ENCODE assay signal across 11 cellular contexts in the genomic region with DNA sequence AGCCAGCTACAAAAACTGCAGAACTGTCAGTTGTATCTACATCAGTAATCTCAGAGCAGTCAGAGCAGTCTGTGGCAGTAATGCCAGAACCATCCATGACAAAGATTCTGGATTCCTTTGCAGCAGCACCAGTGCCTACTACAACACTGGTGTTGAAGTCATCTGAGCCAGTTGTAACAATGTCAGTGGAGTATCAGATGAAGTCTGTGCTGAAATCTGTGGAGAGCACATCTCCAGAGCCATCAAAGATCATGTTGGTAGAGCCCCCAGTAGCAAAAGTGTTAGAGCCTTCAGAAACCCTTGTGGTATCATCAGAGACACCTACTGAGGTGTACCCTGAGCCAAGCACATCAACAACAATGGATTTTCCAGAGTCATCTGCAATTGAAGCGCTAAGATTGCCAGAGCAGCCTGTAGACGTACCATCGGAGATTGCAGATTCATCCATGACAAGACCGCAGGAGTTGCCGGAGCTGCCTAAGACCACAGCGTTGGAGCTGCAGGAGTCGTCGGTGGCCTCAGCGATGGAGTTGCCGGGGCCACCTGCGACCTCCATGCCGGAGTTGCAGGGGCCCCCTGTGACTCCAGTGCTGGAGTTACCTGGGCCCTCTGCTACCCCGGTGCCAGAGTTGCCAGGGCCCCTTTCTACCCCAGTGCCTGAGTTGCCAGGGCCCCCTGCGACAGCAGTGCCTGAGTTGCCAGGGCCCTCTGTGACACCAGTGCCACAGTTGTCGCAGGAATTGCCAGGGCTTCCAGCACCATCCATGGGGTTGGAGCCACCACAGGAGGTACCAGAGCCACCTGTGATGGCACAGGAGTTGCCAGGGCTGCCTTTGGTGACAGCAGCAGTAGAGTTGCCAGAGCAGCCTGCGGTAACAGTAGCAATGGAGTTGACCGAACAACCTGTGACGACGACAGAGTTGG.
"Had no signal": no experiment of that assay in that cellular context is flagged by ENCODE, and none has a peak within 500 bp of the region (broad histone marks: within the 10 kb centered on the region; RNA-seq: fewer than 3 reads in every experiment).

No MANE protein-coding gene starts in this region.

- H3K9me3 ChIP-seq: heart right ventricle, sigmoid colon had no signal

- H3K9me3 Mint-ChIP-seq: naive B cell; T-helper 2 cell treated with Interferon-gamma antibody and Interleukin-4, amounts not matched to agents 5 μg/mL and 100 μg/mL, for 36 hours had no signal

- ATAC-seq: foreskin keratinocyte had no signal

- H3K27ac ChIP-seq: foreskin keratinocyte, heart right ventricle, sigmoid colon had no signal

- DNase-seq: activated CD4-positive, alpha-beta T cell treated with anti-CD3 and anti-CD28 coated beads, Interleukin-2, amount 50 U/mL, for 4 hours; foreskin keratinocyte; heart right ventricle; islet precursor cell; midbrain; naive B cell; sigmoid colon; stimulated activated CD4-positive, alpha-beta T cell treated with anti-CD3 and anti-CD28 coated beads, Interleukin-12 subunit alpha, Interleukin-12 subunit beta, amount 100 ng/mL, for 4 hours; stimulated activated CD4-positive, alpha-beta T cell treated with anti-CD3 and anti-CD28 coated beads, Interleukin-2, amount 100 ng/mL, for 48 hours; stimulated activated naive CD4-positive, alpha-beta T cell treated with Interleukin-2 at 50 U/mL for 16 hours had no signal

- H3K27ac Mint-ChIP-seq: T-helper 2 cell treated with Interferon-gamma antibody and Interleukin-4, amounts not matched to agents 5 μg/mL and 100 μg/mL, for 36 hours had no signal

- H3K4me1 ChIP-seq: foreskin keratinocyte had no signal

- H3K27me3 Mint-ChIP-seq: naive B cell had no signal

- H3K4me3 Mint-ChIP-seq: T-helper 2 cell treated with Interferon-gamma antibody and Interleukin-4, amounts not matched to agents 5 μg/mL and 100 μg/mL, for 36 hours had no signal

- H3K4me3 ChIP-seq: heart right ventricle, sigmoid colon had no signal

- H3K27me3 ChIP-seq: foreskin keratinocyte, heart right ventricle, sigmoid colon had no signal
